ENCODE assay signal across 9 cellular contexts in genomic region chr12:108665608-108666202, GRCh38. TPM values are rescaled to one million over a fixed set of nuclear protein-coding genes. Genes with fewer than 3 reads are reported as not detected.
A peak's percentile ranks its signal among the peaks of the same experiment; 100 is the strongest.
DNase-seq lines count a peak whose midpoint lies in the region; ATAC-seq and TF ChIP-seq lines count a peak whose summit lies in the region.
"Had no signal": no experiment of that assay in that cellular context is flagged by ENCODE, and none has a peak within 500 bp of the region (broad histone marks: within the 10 kb centered on the region; RNA-seq: fewer than 3 reads in every experiment).

No MANE protein-coding gene starts in this region.

- H4K20me1 ChIP-seq in smooth muscle cell (ENCODE audit: low read depth), result peaks cover 9% of the 10 kb centered on the region

- peak overlapping the region; percentile 46 for H3K27ac ChIP-seq in HL-60 (replicated peaks)
- H3K27ac ChIP-seq in adrenal gland, result peak overlapping the region in 3 of 5 donors; percentile 24 to 87 (median 66)
- H3K27ac ChIP-seq in iPS-20b (ENCODE audit: low read length), result peak overlapping the region; percentile 8
- H3K27ac ChIP-seq in smooth muscle cell (ENCODE audit: low read depth), result peak overlapping the region; percentile 76
- H3K27ac ChIP-seq in body of pancreas, result no peak overlapping the region

- H3K9ac ChIP-seq in iPS-20b (ENCODE audit: low read depth, low read length), result no peak overlapping the region; the same call in 1 of the 2 replicates
- no peak overlapping the region for H3K9ac ChIP-seq in smooth muscle cell (ENCODE audit: low read depth)

- TF ChIP-seq POLR2A in adrenal gland (IDR thresholded peaks at IDR 0.05), result no peak
- no peak for TF ChIP-seq POLR2A in body of pancreas (IDR thresholded peaks at IDR 0.05)

- H3K27me3 ChIP-seq in HL-60 (ENCODE audit: insufficient read depth, poor library complexity, severe bottlenecking), result no peaks in the 10 kb centered on the region
- no peaks in the 10 kb centered on the region for H3K27me3 ChIP-seq in adrenal gland
- no peaks in the 10 kb centered on the region for H3K27me3 ChIP-seq in iPS-20b (ENCODE audit: insufficient read depth, low read length)
- no peaks in the 10 kb centered on the region for H3K27me3 ChIP-seq in smooth muscle cell (ENCODE audit: low read depth)
- H3K27me3 ChIP-seq in body of pancreas, result no peaks in the 10 kb centered on the region
- H3K27me3 ChIP-seq: MG63 had no signal

- H3K36me3 ChIP-seq in adrenal gland (replicated peaks in 1 of 2) (no peaks in the 10 kb centered on the region), iPS-20b (ENCODE audit: insufficient read depth, low read depth, low read length) (0 out of 2 replicates have a peak, but pooled peaks cover 11% of the 10 kb centered on the region), smooth muscle cell (ENCODE audit: low read depth) (no peaks in the 10 kb centered on the region), body of pancreas (replicated peaks in 1 of 2; ENCODE audit: insufficient read depth in 1 of 2, low read depth in 2 of 2) (no peaks in the 10 kb centered on the region)

- H3K4me3 ChIP-seq in HL-60 (replicated peaks; ENCODE audit: insufficient read depth, low read length) (no peak overlapping the region), adrenal gland (no peak overlapping the region), iPS-20b (ENCODE audit: low read length) (no peak overlapping the region), smooth muscle cell (no peak overlapping the region), body of pancreas (no peak overlapping the region)
- H3K4me3 ChIP-seq: MG63 had no signal

- H3F3A ChIP-seq in smooth muscle cell (ENCODE audit: low read depth), result peaks cover 23% of the 10 kb centered on the region

- intact Hi-C loops in adrenal gland (cut with DNase I), result loop anchor here (5.0 kb wide), 1 partner anchor 137 kb away; no protein-coding TSS in a partner anchor
- intact Hi-C loops in body of pancreas (cut with DNase I), result loop anchor here (5.0 kb wide), 1 partner anchor 132 kb away; no protein-coding TSS in a partner anchor

- H3K79me2 ChIP-seq in smooth muscle cell (ENCODE audit: low read depth), result peaks cover 92% of the 10 kb centered on the region

- no peak for ATAC-seq in HG03342 (IDR thresholded peaks at IDR 0.05; ENCODE audit: unreplicated experiment)
- no peak for ATAC-seq in body of pancreas

- no peak for TF ChIP-seq CTCF in HL-60 (IDR thresholded peaks at IDR 0.05; ENCODE audit: insufficient read depth, low read length)
- no peak for TF ChIP-seq CTCF in adrenal gland (IDR thresholded peaks at IDR 0.05)
- no peak for TF ChIP-seq CTCF in smooth muscle cell (IDR thresholded peaks at IDR 0.05; ENCODE audit: borderline replicate concordance, insufficient read depth, poor library complexity, severe bottlenecking)
- TF ChIP-seq CTCF in body of pancreas (IDR thresholded peaks at IDR 0.05), result no peak

- H3K4me2 ChIP-seq in smooth muscle cell, result peak overlapping the region; percentile 2

- no peaks in the 10 kb centered on the region for H3K9me3 ChIP-seq in adrenal gland (replicated peaks in 1 of 3)
- H3K9me3 ChIP-seq in iPS-20b (ENCODE audit: insufficient read depth, low read depth, low read length), result no peaks in the 10 kb centered on the region
- H3K9me3 ChIP-seq in smooth muscle cell (replicated peaks; ENCODE audit: low read depth), result no peaks in the 10 kb centered on the region
- no peaks in the 10 kb centered on the region for H3K9me3 ChIP-seq in body of pancreas
- H3K9me3 ChIP-seq: MG63 had no signal

- WGBS in adrenal gland, 4 donors, result 76 to 84% (median 77%) methylated on average over 6 of the region's 6 CpGs
- WGBS in smooth muscle cell (ENCODE audit: low lambda C conversion rate), result 86% methylated on average over 6 of the region's 6 CpGs
- 77 to 86% methylated on average over 6 of the region's 6 CpGs for WGBS in body of pancreas, 2 donors

- H3K4me1 ChIP-seq in adrenal gland (replicated peaks in 1 of 2) (peaks cover 15 to 56% of the 10 kb centered on the region in 2 donors), iPS-20b (ENCODE audit: insufficient read depth, low read length) (peaks cover 8% of the 10 kb centered on the region; the same call in 1 of the 2 replicates), smooth muscle cell (ENCODE audit: low read depth) (peaks cover 19% of the 10 kb centered on the region), body of pancreas (peaks cover 17% of the 10 kb centered on the region)

- no peak overlapping the region for H2AFZ ChIP-seq in smooth muscle cell (ENCODE audit: low read depth)

- DNase-seq in HL-60 (ENCODE audit: low read depth in 1 of 2, low spot score in 1 of 2) (no peak), adrenal gland (no peak), smooth muscle cell (lab: John Stamatoyannopoulos, UW; ENCODE audit: unreplicated experiment) (no peak), NCI-H1105 (lab: John Stamatoyannopoulos, UW) (no peak), body of pancreas (no peak), pons (ENCODE audit: low spot score) (no peak)

RNA-seq across cellular contexts. Expression of gene SELPLG, which starts 32.0 kb away (rescaled TPM):
- total RNA-seq in adrenal gland (10 to 100 TPM in 7 of 8 donors, 1 to 10 TPM in 1; 9.4 to 46.1 (median 16.0) TPM), smooth muscle cell (1.3 and 2.0 TPM in 2 replicates), body of pancreas (1 to 10 TPM in 1 of 2 donors, under 1 TPM in 1; 0.66 to 2.3 TPM)
- polyA plus RNA-seq in adrenal gland (1 to 10 TPM; 3.3 to 4.8 (median 3.8) TPM), smooth muscle cell (0.09 and 1.6 TPM in 2 replicates)

Comparison
In these comparisons a context has a peak if more than half of its experiments do, and no peak if none do; other contexts are left out.
1. H3K27ac ChIP-seq: peak in HL-60 (single experiment), adrenal gland (3 of 5), iPS-20b (single experiment) and smooth muscle cell (single experiment); none in body of pancreas (0 of 4).